ENCODE assay signal across 17 cellular contexts in genomic region chr12:67509987-67510386, GRCh38.
A peak's percentile ranks its signal among the peaks of the same experiment; 100 is the strongest.
DNase-seq lines count a peak whose midpoint lies in the region; ATAC-seq and TF ChIP-seq lines count a peak whose summit lies in the region.
"Had no signal": no experiment of that assay in that cellular context is flagged by ENCODE, and none has a peak within 500 bp of the region (broad histone marks: within the 10 kb centered on the region; RNA-seq: fewer than 3 reads in every experiment).

No MANE protein-coding gene starts in this region.

- H3K27ac ChIP-seq in foreskin keratinocyte, result no peak overlapping the region
- H3K27ac ChIP-seq: C4-2B, SJCRH30 had no signal

- peaks cover 29% of the 10 kb centered on the region for H3K27me3 ChIP-seq in foreskin keratinocyte
- H3K27me3 ChIP-seq: SJCRH30 had no signal

- no peak for ATAC-seq in foreskin keratinocyte
- ATAC-seq: GM23338, HCT116, Panc1 had no signal

- H3K9me3 Mint-ChIP-seq in nephron (no peaks in the 10 kb centered on the region), type B pancreatic cell (peaks cover 3% of the 10 kb centered on the region)
- H3K9me3 Mint-ChIP-seq: GM23338 had no signal

- H3K4me3 ChIP-seq in choroid plexus epithelial cell (ENCODE audit: low read depth, low read length), result no peak overlapping the region
- H3K4me3 ChIP-seq: GM23338, SJCRH30 had no signal

- no peak for TF ChIP-seq CTCF in choroid plexus epithelial cell (conservative IDR thresholded peaks at IDR 0.05; ENCODE audit: low read depth, low read length)
- TF ChIP-seq CTCF in nephron (IDR thresholded peaks at IDR 0.05; ENCODE audit: unreplicated experiment in 3 of 3), result no peak
- no peak for TF ChIP-seq CTCF in foreskin keratinocyte (conservative IDR thresholded peaks at IDR 0.05)
- TF ChIP-seq CTCF in type B pancreatic cell (conservative IDR thresholded peaks at IDR 0.05), result no peak

- peaks cover 8% of the 10 kb centered on the region for H3K27me3 Mint-ChIP-seq in nephron (ENCODE audit: low read depth)
- H3K27me3 Mint-ChIP-seq in type B pancreatic cell, result no peaks in the 10 kb centered on the region

- DNase-seq in M059J (ENCODE audit: low read depth) (peak; percentile 20), amniotic epithelial cell (ENCODE audit: low read depth) (peak; percentile 96), choroid plexus epithelial cell (ENCODE audit: low read depth) (peak; percentile 78), foreskin keratinocyte (no peak), type B pancreatic cell (ENCODE audit: extremely low spot score, unreplicated experiment) (no peak), iPS-NIHi11 (ENCODE audit: low spot score) (no peak)
- DNase-seq: AML-193, GDM1, NCI-H1105, NCI-H1694, NCI-H2107, SJCRH30 had no signal

- H3K36me3 Mint-ChIP-seq in nephron (ENCODE audit: low read depth) (no peaks in the 10 kb centered on the region), type B pancreatic cell (no peaks in the 10 kb centered on the region)

- peaks cover 4% of the 10 kb centered on the region for H3K4me1 ChIP-seq in foreskin keratinocyte

- peaks cover 43% of the 10 kb centered on the region for H3K4me1 Mint-ChIP-seq in nephron
- H3K4me1 Mint-ChIP-seq in type B pancreatic cell (ENCODE audit: unreplicated experiment), result peaks cover 11% of the 10 kb centered on the region

- peak overlapping the region in 2 of 3 experiments; percentile 7 to 25 for H3K27ac Mint-ChIP-seq in nephron
- no peak overlapping the region for H3K27ac Mint-ChIP-seq in type B pancreatic cell
- H3K27ac Mint-ChIP-seq: GM23338 had no signal

- H3K4me3 Mint-ChIP-seq in nephron (no peak overlapping the region), type B pancreatic cell (no peak overlapping the region)
- H3K4me3 Mint-ChIP-seq: GM23338 had no signal

Comparison
In these comparisons a context has a peak if more than half of its experiments do, and no peak if none do; other contexts are left out.
1. DNase-seq: peak in M059J (single experiment), amniotic epithelial cell (single experiment) and choroid plexus epithelial cell (single experiment); none in foreskin keratinocyte (0 of 2), type B pancreatic cell (single experiment) and iPS-NIHi11 (single experiment).